11 cellular contexts compared by ENCODE assay signal in genomic region chr12:47824629-47825028, GRCh38. TPM values are rescaled to one million over a fixed set of nuclear protein-coding genes. Genes with fewer than 3 reads are reported as not detected.
DNase-seq lines count a peak whose midpoint lies in the region; ATAC-seq and TF ChIP-seq lines count a peak whose summit lies in the region.
"Had no signal": no experiment of that assay in that cellular context is flagged by ENCODE, and none has a peak within 500 bp of the region (broad histone marks: within the 10 kb centered on the region; RNA-seq: fewer than 3 reads in every experiment).

No MANE protein-coding gene starts in this region.

- peaks cover 15% of the 10 kb centered on the region for H3K27me3 ChIP-seq in DND-41 (ENCODE audit: insufficient read depth, low read length, poor library complexity)
- no peaks in the 10 kb centered on the region for H3K27me3 ChIP-seq in PC-9 (ENCODE audit: insufficient read depth, low read depth)
- no peaks in the 10 kb centered on the region for H3K27me3 ChIP-seq in gastrocnemius medialis

- no peak overlapping the region for H3K4me2 ChIP-seq in DND-41 (ENCODE audit: insufficient read depth, low read length)
- peak overlapping the region; percentile 45 for H3K4me2 ChIP-seq in PC-9

- H3K9me2 ChIP-seq in PC-9 (ENCODE audit: insufficient read depth): no peaks in the 10 kb centered on the region

- no peaks in the 10 kb centered on the region for H3K36me3 ChIP-seq in DND-41 (ENCODE audit: insufficient read depth, low read length)
- no peaks in the 10 kb centered on the region for H3K36me3 ChIP-seq in PC-9 (ENCODE audit: low read depth)
- no peaks in the 10 kb centered on the region for H3K36me3 ChIP-seq in gastrocnemius medialis

- TF ChIP-seq POLR2A in gastrocnemius medialis (IDR thresholded peaks at IDR 0.05): no peak

- H4K20me1 ChIP-seq in DND-41 (ENCODE audit: insufficient read depth, low read length) (no peaks in the 10 kb centered on the region), PC-9 (ENCODE audit: insufficient read depth) (no peaks in the 10 kb centered on the region)

- H3K79me2 ChIP-seq in DND-41 (ENCODE audit: insufficient read depth, low read length) (0 out of 2 replicates have a peak, but pooled peaks cover 2% of the 10 kb centered on the region), PC-9 (ENCODE audit: low read depth) (peaks cover 5% of the 10 kb centered on the region)

- H3F3A ChIP-seq in PC-9 (ENCODE audit: insufficient read depth, low read depth): peaks cover 61% of the 10 kb centered on the region

- POLR2A ChIA-PET in PC-9 (lab: Charles Lee; ENCODE audit: unreplicated experiment): interaction anchor here (0.6 kb wide), 1 partner anchor 28 kb away, joined by 3 read pairs; no protein-coding TSS in a partner anchor

- H3K4me1 ChIP-seq in DND-41 (ENCODE audit: insufficient read depth, low read length) (peaks cover 28% of the 10 kb centered on the region), PC-9 (replicated peaks; ENCODE audit: insufficient read depth) (peaks cover 89% of the 10 kb centered on the region), gastrocnemius medialis (peaks cover 56 to 58% of the 10 kb centered on the region in 2 donors)

- no peak overlapping the region for H3K9ac ChIP-seq in DND-41 (ENCODE audit: low read depth, low read length)

- peak; percentile 4; the same call in 1 of the 3 replicates for ATAC-seq in DND-41 (ENCODE audit: insufficient read depth, low read depth)
- ATAC-seq in gastrocnemius medialis: no peak
- ATAC-seq in GM21367 (IDR thresholded peaks at IDR 0.05; ENCODE audit: unreplicated experiment): no peak
- ATAC-seq in GM19455 (IDR thresholded peaks at IDR 0.05; ENCODE audit: unreplicated experiment): no peak
- ATAC-seq in left lobe of liver: no peak

- intact Hi-C loops in PC-9 (cut with micrococcal nuclease; ENCODE audit: unreplicated experiment) (loop anchor here (1.0 to 10.0 kb wide), 3 partner anchors 11 to 550 kb away; no protein-coding TSS in a partner anchor), gastrocnemius medialis (cut with DNase I; ENCODE audit: low total_unique reads) (no loop called here)

- H2AFZ ChIP-seq in DND-41 (ENCODE audit: low read depth, low read length) (peak overlapping the region; percentile 61), PC-9 (no peak overlapping the region)

- H3K9me3 ChIP-seq in DND-41 (ENCODE audit: insufficient read depth, low read length, severe bottlenecking) (no peaks in the 10 kb centered on the region), PC-9 (ENCODE audit: insufficient read depth, low read depth) (no peaks in the 10 kb centered on the region), gastrocnemius medialis (no peaks in the 10 kb centered on the region)

- peak overlapping the region; percentile 59; the same call in 1 of the 2 replicates for H3K27ac ChIP-seq in DND-41 (ENCODE audit: low read length)
- H3K27ac ChIP-seq in PC-9: peak overlapping the region; percentile 71
- H3K27ac ChIP-seq in epithelial cell of prostate: peak overlapping the region; percentile 73
- H3K27ac ChIP-seq in gastrocnemius medialis: peak overlapping the region; percentile 47 to 94 (median 88)

- H3K4me3 ChIP-seq in DND-41 (ENCODE audit: low read depth in 1 of 2, low read length in 2 of 2): no peak overlapping the region
- no peak overlapping the region for H3K4me3 ChIP-seq in PC-9
- H3K4me3 ChIP-seq in gastrocnemius medialis: no peak overlapping the region

- CTCF ChIA-PET in PC-9 (lab: Charles Lee): interaction anchor here (0.6 kb wide), 1 partner anchor 11 kb away, joined by 3 read pairs; no protein-coding TSS in a partner anchor

- BruUV-seq in PC-9 (replicated peaks; lab: Mats Ljungman, UMichigan): TSS peak; percentile 79

- in situ Hi-C loops in gastrocnemius medialis (cut with MboI; ENCODE audit: low sequenced_read_pairs in 4 of 4): loop anchor here in 2 of 4 donors (25.0 kb wide), 1 partner anchor 87 kb away; the partner anchor contains the start of gene ENDOU (in 2 of the 2)

- no peak for TF ChIP-seq CTCF in DND-41 (IDR thresholded peaks at IDR 0.05; ENCODE audit: borderline replicate concordance, extremely low read depth, low read length, poor library complexity, severe bottlenecking)
- no peak for TF ChIP-seq CTCF in PC-9 (conservative IDR thresholded peaks at IDR 0.05)
- TF ChIP-seq CTCF in gastrocnemius medialis (IDR thresholded peaks at IDR 0.05 in 4 of 5, conservative IDR thresholded peaks at IDR 0.05 in 1 of 5): no peak

- DNase-seq in DND-41 (no peak), PC-9 (peak in 1 of 2 experiments; percentile 63), epithelial cell of prostate (ENCODE audit: low read depth, low spot score) (no peak), gastrocnemius medialis (no peak), SK-N-DZ (ENCODE audit: low spot score) (no peak), left lobe of liver (ENCODE audit: low spot score) (no peak)
- DNase-seq: anterior cingulate cortex, H9, NCI-H1092 had no signal

RNA-seq across cellular contexts. Expression of gene HDAC7, which starts 4.9 kb away (rescaled TPM):
- total RNA-seq in PC-9 (2021) (106 and 114 TPM in 2 replicates), gastrocnemius medialis (10 to 100 TPM; 12.2 to 27.1 (median 17.0) TPM), left lobe of liver (8.1 TPM)
- polyA plus RNA-seq in SK-N-DZ (2014; cell fraction: cytosol; rRNA removed): 14.4 TPM in 2 replicates
- polyA plus RNA-seq in SK-N-DZ (2014; cell fraction: nucleus; rRNA removed): 45.6 and 46.2 TPM in 2 replicates

RNA-seq across cellular contexts. Expression of gene SLC48A1, which starts 51.6 kb away (rescaled TPM):
- total RNA-seq in PC-9 (2021) (76.4 and 108 TPM in 2 replicates), gastrocnemius medialis (10 to 100 TPM; 28.3 to 62.6 (median 45.6) TPM), left lobe of liver (14.1 TPM)
- 10.2 and 10.8 TPM in 2 replicates for polyA plus RNA-seq in SK-N-DZ (2014; cell fraction: cytosol; rRNA removed)
- polyA plus RNA-seq in SK-N-DZ (2014; cell fraction: nucleus; rRNA removed): 5.3 and 5.7 TPM in 2 replicates
